In the genomic region with DNA sequence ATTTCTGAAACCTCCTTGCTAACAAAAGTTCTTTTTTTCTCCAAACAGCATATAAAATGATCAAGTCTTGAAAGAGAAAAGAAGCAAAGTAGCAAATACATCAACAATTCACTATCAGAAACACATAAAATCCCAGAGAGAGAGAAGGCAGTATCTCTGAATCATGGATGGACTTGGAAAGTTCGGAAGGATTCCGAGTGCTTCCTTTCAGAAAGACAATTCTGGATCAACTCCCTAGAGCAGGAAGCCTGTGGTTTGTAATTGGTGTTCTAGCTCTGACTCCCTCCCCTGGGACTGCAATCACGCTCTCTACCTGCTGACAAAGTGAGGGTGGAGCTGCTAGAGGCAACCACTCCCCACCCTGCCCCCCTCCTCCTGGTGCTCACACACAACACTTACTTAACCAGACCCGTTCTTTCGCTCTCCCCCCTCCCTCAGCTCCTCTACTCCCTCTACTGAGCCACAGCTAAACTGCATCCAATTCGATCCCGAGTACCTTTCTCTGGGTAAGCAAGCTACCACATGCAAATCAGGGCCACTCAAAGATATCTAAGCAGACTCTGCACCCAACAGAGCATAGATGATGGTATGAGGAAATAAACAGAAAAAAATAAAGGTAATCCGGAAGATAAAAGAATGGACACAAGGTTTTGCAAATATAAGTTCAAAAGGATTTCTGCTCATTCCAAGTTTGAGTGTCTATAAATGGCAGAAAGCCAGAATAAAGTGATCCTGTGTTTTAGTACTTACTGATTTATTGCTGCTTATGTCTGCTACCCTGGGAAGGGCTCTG, we compare ENCODE assay signal across 8 cellular contexts. TPM values are rescaled to one million over a fixed set of nuclear protein-coding genes. Genes with fewer than 3 reads are reported as not detected.
DNase-seq lines count a peak whose midpoint lies in the region; ATAC-seq and TF ChIP-seq lines count a peak whose summit lies in the region.

A gene (minus strand): TSS at position 235 of the 793 bp plus-strand sequence. CDS start 1,957 bp downstream, outside the sequence.

- TF ChIP-seq CTCF in GM12875 (IDR thresholded peaks at IDR 0.05; ENCODE audit: borderline replicate concordance, insufficient read depth, low read depth, low read length) (peak; percentile 78; the same call in 1 of the 2 replicates), SU-DHL-6 (IDR thresholded peaks at IDR 0.05; ENCODE audit: insufficient read depth, low read length, poor library complexity, severe bottlenecking) (peak; percentile 87), heart right ventricle (IDR thresholded peaks at IDR 0.05) (peak; percentile 45 to 76 (median 67)), upper lobe of right lung (IDR thresholded peaks at IDR 0.05) (peak; percentile 76)

- peak within 1 kb of the TSS; percentile 15 for H2AFZ ChIP-seq in SU-DHL-6 (ENCODE audit: low read depth, low read length, severe bottlenecking)

- no peaks in the 10 kb centered on the region for H4K20me1 ChIP-seq in SU-DHL-6 (ENCODE audit: low read depth, low read length)

- H3K27ac ChIP-seq in SU-DHL-6 (ENCODE audit: low read depth, low read length) (0 out of 2 replicates have a peak within 1 kb of the TSS, but pooled peaks have one; percentile 23), heart right ventricle (peak within 1 kb of the TSS in 9 of 10 donors; percentile 9 to 70 (median 38)), upper lobe of right lung (peak within 1 kb of the TSS; percentile 51)

- no peaks in the 10 kb centered on the region for H3K9me2 ChIP-seq in SU-DHL-6 (replicated peaks; ENCODE audit: insufficient read depth, low read length)

- peak within 1 kb of the TSS; percentile 30; the same call in 1 of the 2 replicates for H3K9ac ChIP-seq in SU-DHL-6 (ENCODE audit: low read length)

- WGBS in heart right ventricle, 2 donors = 0 to 1% methylated on average over 8 of the region's 8 CpGs

- DNase-seq in NCI-H1105 (lab: John Stamatoyannopoulos, UW) (peak; percentile 97), amniotic epithelial cell (ENCODE audit: low read depth) (peak; percentile 79), heart right ventricle (peak; percentile 64 to 84), posterior vena cava (ENCODE audit: low spot score) (peak; percentile 87), upper lobe of right lung (peak; percentile 93)

- intact Hi-C loops in heart right ventricle (cut with DNase I) (loop anchor here in 6 of 10 donors (1.0 to 10.0 kb wide), 5 partner anchors 65 to 103 kb away; a partner anchor contains a TSS), posterior vena cava (cut with DNase I) (loop anchor here (10.0 kb wide), 3 partner anchors 103 to 163 kb away; no protein-coding TSS in a partner anchor), upper lobe of right lung (cut with DNase I) (no loop called here)

- H3K4me3 ChIP-seq in GM12875 (ENCODE audit: low read depth, low read length) (peak within 1 kb of the TSS; percentile 28), SU-DHL-6 (ENCODE audit: insufficient read depth, low read length, poor library complexity, severe bottlenecking) (peak within 1 kb of the TSS; percentile 22), heart right ventricle (peak within 1 kb of the TSS in 9 of 10 donors; percentile 20 to 48 (median 42)), upper lobe of right lung (peak within 1 kb of the TSS; percentile 41)

- H3K36me3 ChIP-seq in SU-DHL-6 (ENCODE audit: low read length) (no peaks in the 10 kb centered on the region), heart right ventricle (no peaks in the 10 kb centered on the region), upper lobe of right lung (no peaks in the 10 kb centered on the region)

- no peaks in the 10 kb centered on the region for H3K79me2 ChIP-seq in SU-DHL-6 (ENCODE audit: insufficient read depth, low read length)

- peak within 1 kb of the TSS; percentile 52 for H3K4me2 ChIP-seq in SU-DHL-6 (ENCODE audit: low read depth, low read length, poor library complexity, severe bottlenecking)

- H3F3A ChIP-seq in SU-DHL-6 (ENCODE audit: insufficient read depth) = no peaks in the 10 kb centered on the region

- H3K4me1 ChIP-seq in heart right ventricle (peaks cover 0 to 11% (median 0%) of the 10 kb centered on the region in 9 donors), upper lobe of right lung (no peaks in the 10 kb centered on the region)

- H3K9me3 ChIP-seq in SU-DHL-6 (ENCODE audit: insufficient read depth, low read length) (no peaks in the 10 kb centered on the region), heart right ventricle (no peaks in the 10 kb centered on the region), upper lobe of right lung (no peaks in the 10 kb centered on the region)

- ATAC-seq in HG02759 (IDR thresholded peaks at IDR 0.05; ENCODE audit: unreplicated experiment) (peak; percentile 96), heart right ventricle (peak; percentile 97 to 100 (median 98)), upper lobe of right lung (peak; percentile 100)

- no peaks in the 10 kb centered on the region for H3K27me3 ChIP-seq in SU-DHL-6 (ENCODE audit: low read length)
- peaks cover 0 to 20% (median 9%) of the 10 kb centered on the region in 7 donors for H3K27me3 ChIP-seq in heart right ventricle
- H3K27me3 ChIP-seq in upper lobe of right lung = no peaks in the 10 kb centered on the region

RNA-seq across cellular contexts. Expression of the gene that starts here (rescaled TPM):
- 1 to 10 TPM; 1.5 to 6.1 (median 3.7) TPM for total RNA-seq in heart right ventricle
- 1 to 10 TPM in 1 of 2 donors, under 1 TPM in 1; 0.86 to 1.2 TPM for polyA plus RNA-seq in heart right ventricle
- total RNA-seq in posterior vena cava = not detected
- total RNA-seq in upper lobe of right lung = 7.5 TPM

Comparison
In these comparisons a context has a peak if more than half of its experiments do, and no peak if none do; other contexts are left out.
1. Peak in every context shown above with its lines: DNase-seq, ATAC-seq, H3K4me3 ChIP-seq and H3K27ac ChIP-seq.
2. Peak in DNase-seq in posterior vena cava; RNA of the gene not detected or under 1 TPM.